Comparison of ENCODE assay signal across 1 cellular context in the genomic region with DNA sequence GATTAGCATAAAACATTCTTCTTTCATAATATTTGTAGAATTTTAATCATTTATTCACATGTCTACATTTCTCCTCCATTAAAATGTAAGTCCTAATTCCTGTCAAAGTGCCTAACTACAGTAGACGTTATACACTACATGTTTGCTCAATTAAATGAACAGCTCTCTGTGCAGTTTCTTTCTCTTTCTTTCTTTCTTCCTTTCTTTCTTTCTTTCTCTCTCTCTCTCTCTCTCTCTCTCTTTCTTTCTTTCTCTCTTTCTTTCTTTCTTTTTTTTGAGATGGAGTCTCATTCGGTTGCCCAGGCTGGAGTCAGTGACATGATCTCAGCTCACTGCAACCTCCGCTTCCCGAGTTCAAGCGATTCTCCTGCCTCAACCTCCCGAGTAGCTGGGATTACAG.
TF ChIP-seq lines count a peak whose summit lies in the region.

No MANE protein-coding gene starts in this region.

TF ChIP-seq in K562, 482 proteins besides CTCF, POLR2A, EP300 and RAD21:
- TF ChIP-seq, protein P1, sequence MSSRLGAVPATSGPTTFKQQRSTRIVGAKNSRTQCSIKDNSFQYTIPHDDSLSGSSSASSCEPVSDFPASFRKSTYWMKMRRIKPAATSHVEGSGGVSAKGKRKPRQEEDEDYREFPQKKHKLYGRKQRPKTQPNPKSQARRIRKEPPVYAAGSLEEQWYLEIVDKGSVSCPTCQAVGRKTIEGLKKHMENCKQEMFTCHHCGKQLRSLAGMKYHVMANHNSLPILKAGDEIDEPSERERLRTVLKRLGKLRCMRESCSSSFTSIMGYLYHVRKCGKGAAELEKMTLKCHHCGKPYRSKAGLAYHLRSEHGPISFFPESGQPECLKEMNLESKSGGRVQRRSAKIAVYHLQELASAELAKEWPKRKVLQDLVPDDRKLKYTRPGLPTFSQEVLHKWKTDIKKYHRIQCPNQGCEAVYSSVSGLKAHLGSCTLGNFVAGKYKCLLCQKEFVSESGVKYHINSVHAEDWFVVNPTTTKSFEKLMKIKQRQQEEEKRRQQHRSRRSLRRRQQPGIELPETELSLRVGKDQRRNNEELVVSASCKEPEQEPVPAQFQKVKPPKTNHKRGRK (tag; IDR thresholded peaks at IDR 0.05): peak; percentile 67
TF ChIP-seq in K562: peak in this region for 1; not testable (repeated sequence) for 481.
